Comparison of ENCODE assay signal across 29 cellular contexts in genomic region chr7:45460379-45460778, GRCh38.
"Had no signal": no experiment of that assay in that cellular context is flagged by ENCODE, and none has a peak within 500 bp of the region (broad histone marks: within the 10 kb centered on the region; RNA-seq: fewer than 3 reads in every experiment).

No MANE protein-coding gene starts in this region.

- H2AFZ ChIP-seq: neural progenitor cell, parathyroid adenoma had no signal

- H3K36me3 ChIP-seq: esophagus squamous epithelium, heart right ventricle, left lung, neural progenitor cell, right atrium auricular region, suprapubic skin, transverse colon, upper lobe of right lung, uterus had no signal

- DNase-seq: effector CD8-positive, alpha-beta T cell; erythroblast; esophagus squamous epithelium; foreskin melanocyte; glutamatergic neuron; heart right ventricle; left cardiac atrium; left lung; mesendoderm; midbrain; naive thymus-derived CD4-positive, alpha-beta T cell; stimulated activated CD4-positive, alpha-beta T cell treated with anti-CD3 and anti-CD28 coated beads, Interleukin-12 subunit alpha, Interleukin-12 subunit beta, amount 100 ng/mL, for 4 hours; stimulated activated CD4-positive, alpha-beta T cell treated with anti-CD3 and anti-CD28 coated beads, Interleukin-1b, Interleukin-23, amount 100 ng/mL, for 48 hours; stimulated activated CD4-positive, alpha-beta T cell treated with anti-CD3 and anti-CD28 coated beads, Interleukin-4, amount 100 ng/mL, for 1 hour; stimulated activated CD8-positive, alpha-beta memory T cell treated with anti-CD3 and anti-CD28 coated beads, Interleukin-4, amount 100 ng/mL, for 48 hours; stimulated activated naive CD4-positive, alpha-beta T cell; stimulated activated naive CD8-positive, alpha-beta T cell treated with anti-CD3 and anti-CD28 coated beads, Interleukin-15, amount 100 ng/mL, for 72 hours; transverse colon; upper lobe of right lung; uterus had no signal

- H3K9ac ChIP-seq: neural progenitor cell, parathyroid adenoma had no signal

- H3K27me3 Mint-ChIP-seq: progenitor cell of endocrine pancreas had no signal

- H3K4me2 ChIP-seq: neural progenitor cell, smooth muscle cell had no signal

- ATAC-seq: heart right ventricle; left cardiac atrium; left lung; naive thymus-derived CD4-positive, alpha-beta T cell; sciatic nerve; stimulated activated naive CD8-positive, alpha-beta T cell treated with anti-CD3 and anti-CD28 coated beads, Interleukin-15, amount 100 ng/mL, for 72 hours had no signal

- H3K4me3 ChIP-seq: esophagus squamous epithelium, heart right ventricle, left lung, neural progenitor cell, right atrium auricular region, smooth muscle cell, suprapubic skin, transverse colon, upper lobe of right lung, uterus had no signal

- H3K27me3 ChIP-seq: left lung, neural progenitor cell, right atrium auricular region, suprapubic skin, transverse colon, uterus had no signal

- H3K4me1 Mint-ChIP-seq: naive thymus-derived CD4-positive, alpha-beta T cell; neural progenitor cell; stimulated activated naive CD8-positive, alpha-beta T cell treated with anti-CD3 and anti-CD28 coated beads, Interleukin-15, amount 100 ng/mL, for 72 hours had no signal

- H3K36me3 Mint-ChIP-seq: naive thymus-derived CD4-positive, alpha-beta T cell; neural progenitor cell had no signal

- H3K9me3 ChIP-seq: esophagus squamous epithelium, right atrium auricular region, suprapubic skin, transverse colon, upper lobe of right lung, uterus had no signal

- H3K9me3 Mint-ChIP-seq: dendritic cell treated with granulocyte-macrophage colony-stimulating factor and Interleukin-4, amounts not matched to agents 40 ng/mL and 50 ng/mL, for 4 days; neural progenitor cell; stimulated activated naive CD8-positive, alpha-beta T cell treated with anti-CD3 and anti-CD28 coated beads, Interleukin-15, amount 100 ng/mL, for 72 hours had no signal

- H3K27ac Mint-ChIP-seq: dendritic cell treated with granulocyte-macrophage colony-stimulating factor and Interleukin-4, amounts not matched to agents 40 ng/mL and 50 ng/mL, for 4 days; naive thymus-derived CD4-positive, alpha-beta T cell; nephron; neural progenitor cell; progenitor cell of endocrine pancreas; stimulated activated naive CD8-positive, alpha-beta T cell treated with anti-CD3 and anti-CD28 coated beads, Interleukin-15, amount 100 ng/mL, for 72 hours had no signal

- H3K79me2 ChIP-seq: parathyroid adenoma had no signal

- H3K4me1 ChIP-seq: esophagus squamous epithelium, heart right ventricle, left lung, neural progenitor cell, parathyroid adenoma, right atrium auricular region, suprapubic skin, transverse colon, upper lobe of right lung, uterus had no signal

- H3K27ac ChIP-seq: esophagus squamous epithelium, heart right ventricle, left lung, neural progenitor cell, parathyroid adenoma, right atrium auricular region, suprapubic skin, transverse colon, upper lobe of right lung, uterus had no signal

- H3K4me3 Mint-ChIP-seq: dendritic cell treated with granulocyte-macrophage colony-stimulating factor and Interleukin-4, amounts not matched to agents 40 ng/mL and 50 ng/mL, for 4 days; naive thymus-derived CD4-positive, alpha-beta T cell; nephron; neural progenitor cell; stimulated activated naive CD8-positive, alpha-beta T cell treated with anti-CD3 and anti-CD28 coated beads, Interleukin-15, amount 100 ng/mL, for 72 hours had no signal
